24 cellular contexts compared by ENCODE assay signal in genomic region chr3:178672263-178672662, GRCh38.
A peak's percentile ranks its signal among the peaks of the same experiment; 100 is the strongest.
DNase-seq lines count a peak whose midpoint lies in the region; ATAC-seq, FAIRE-seq and TF ChIP-seq lines count a peak whose summit lies in the region.
"Had no signal": no experiment of that assay in that cellular context is flagged by ENCODE, and none has a peak within 500 bp of the region (broad histone marks: within the 10 kb centered on the region; RNA-seq: fewer than 3 reads in every experiment).

No MANE protein-coding gene starts in this region.

- H3K27me3 ChIP-seq in heart right ventricle (no peaks in the 10 kb centered on the region), keratinocyte (ENCODE audit: control insufficient read depth, extremely low read depth, insufficient read depth, low read length) (no peaks in the 10 kb centered on the region)
- H3K27me3 ChIP-seq: ascending aorta, neural progenitor cell, right lobe of liver, testis had no signal

- H3K4me1 ChIP-seq in heart right ventricle, result peaks cover 3 to 50% (median 24%) of the 10 kb centered on the region in 9 donors
- peaks cover 17% of the 10 kb centered on the region for H3K4me1 ChIP-seq in keratinocyte (ENCODE audit: control insufficient read depth, extremely low read depth, insufficient read depth, low read length)
- H3K4me1 ChIP-seq: ascending aorta, neural progenitor cell, right lobe of liver, testis had no signal

- H3K9ac ChIP-seq in keratinocyte (ENCODE audit: control insufficient read depth, extremely low read depth, insufficient read depth, low read length), result peak overlapping the region; percentile 7
- H3K9ac ChIP-seq: neural progenitor cell had no signal

- H3K79me2 ChIP-seq in keratinocyte (ENCODE audit: control insufficient read depth, insufficient read depth, low read length), result no peaks in the 10 kb centered on the region

- H3K36me3 ChIP-seq in heart right ventricle, result no peaks in the 10 kb centered on the region
- H3K36me3 ChIP-seq in keratinocyte (ENCODE audit: control insufficient read depth in 2 of 2, extremely low read depth in 1 of 2, insufficient read depth in 2 of 2, low read length in 2 of 2), result no peaks in the 10 kb centered on the region
- H3K36me3 ChIP-seq: ascending aorta, neural progenitor cell, right lobe of liver had no signal

- FAIRE-seq in keratinocyte (lab: Jason Lieb, UNC), result no peak
- FAIRE-seq: urothelium cell line had no signal

- intact Hi-C loops in heart right ventricle (cut with DNase I) (loop anchor here in 2 of 10 donors (10.0 kb wide), 2 partner anchors 157 to 217 kb away; no protein-coding TSS in a partner anchor), left ventricle myocardium superior (cut with micrococcal nuclease) (no loop called here)

- peak overlapping the region; percentile 62 for H3K4me2 ChIP-seq in keratinocyte (ENCODE audit: control insufficient read depth, extremely low read depth, insufficient read depth, low read depth, low read length)
- H3K4me2 ChIP-seq: neural progenitor cell had no signal

- H3K9me3 ChIP-seq in heart right ventricle (peaks cover 0 to 4% (median 0%) of the 10 kb centered on the region in 11 donors), keratinocyte (ENCODE audit: control insufficient read depth, low read depth, low read length) (no peaks in the 10 kb centered on the region)
- H3K9me3 ChIP-seq: ascending aorta, right lobe of liver, testis had no signal

- peak overlapping the region; percentile 24 for H2AFZ ChIP-seq in keratinocyte (ENCODE audit: control insufficient read depth, low read length)
- H2AFZ ChIP-seq: neural progenitor cell had no signal

- H4K20me1 ChIP-seq in keratinocyte (ENCODE audit: control insufficient read depth, extremely low read depth, insufficient read depth, low read length), result no peaks in the 10 kb centered on the region

- WGBS in heart right ventricle, 2 donors, result 63 to 79% methylated on average over 3 of the region's 3 CpGs

- TF ChIP-seq CTCF in heart right ventricle (IDR thresholded peaks at IDR 0.05) (no peak), keratinocyte (optimal IDR thresholded peaks at IDR 0.05 in 1 of 3, IDR thresholded peaks at IDR 0.05 in 1 of 3, conservative IDR thresholded peaks at IDR 0.05 in 1 of 3; ENCODE audit: extremely low read depth in 1 of 3, insufficient read depth in 2 of 3, low read length in 3 of 3) (no peak)

- H3K27ac ChIP-seq in heart right ventricle, result peak overlapping the region in 6 of 10 donors; percentile 48 to 69 (median 58)
- peak overlapping the region; percentile 74 for H3K27ac ChIP-seq in keratinocyte (ENCODE audit: control insufficient read depth, insufficient read depth, low read length)
- H3K27ac ChIP-seq: ascending aorta, neural progenitor cell, right lobe of liver, SK-N-MC, testis had no signal

- dilution Hi-C loops in keratinocyte (cut with MboI; ENCODE audit: extremely low pct_ligation_motif_present, low sequenced_read_pairs), result no loop called here

- no peak overlapping the region for H3K4me3 ChIP-seq in heart right ventricle
- peak overlapping the region in 1 of 3 experiments; percentile 42 for H3K4me3 ChIP-seq in keratinocyte (ENCODE audit: control insufficient read depth in 2 of 3, extremely low read depth in 1 of 3, insufficient read depth in 2 of 3, low read depth in 1 of 3, low read length in 3 of 3)
- H3K4me3 ChIP-seq: ascending aorta, neural progenitor cell, right lobe of liver, SK-N-MC, testis had no signal

- H3K9me1 ChIP-seq in keratinocyte (ENCODE audit: control insufficient read depth, extremely low read depth, insufficient read depth, low read length), result no peaks in the 10 kb centered on the region

- ATAC-seq in heart right ventricle, result no peak
- ATAC-seq in left ventricle myocardium superior, result no peak
- no peak for ATAC-seq in GM18858 (IDR thresholded peaks at IDR 0.05; ENCODE audit: unreplicated experiment)
- ATAC-seq in HG02870 (IDR thresholded peaks at IDR 0.05; ENCODE audit: unreplicated experiment), result no peak
- ATAC-seq in GM21360 (IDR thresholded peaks at IDR 0.05; ENCODE audit: unreplicated experiment), result no peak
- ATAC-seq: activated CD4-positive, alpha-beta T cell treated with anti-CD3 and anti-CD28 coated beads for 36 hours; activated CD8-positive, alpha-beta T cell treated with anti-CD3 and anti-CD28 coated beads, Interleukin-2, amount 10 ng/mL, durations not matched to agents 7 days and 5 days; CD8-positive, alpha-beta T cell; HCT116; right lobe of liver; stimulated activated naive CD8-positive, alpha-beta T cell treated with anti-CD3 and anti-CD28 coated beads, Interleukin-15, Interleukin-2, amounts not matched to agents 100 U/mL and 50 U/mL, for 24 hours had no signal

- DNase-seq in heart right ventricle, result no peak
- no peak for DNase-seq in left ventricle myocardium superior
- DNase-seq in astrocyte of the hippocampus (ENCODE audit: low read depth, low spot score), result peak; percentile 9
- DNase-seq in keratinocyte (ENCODE audit: low read depth, low spot score), result no peak
- no peak for DNase-seq in stimulated activated CD4-positive, alpha-beta T cell treated with anti-CD3 and anti-CD28 coated beads, Interleukin-2, amount 100 ng/mL, for 24 hours
- DNase-seq: activated CD4-positive, alpha-beta T cell treated with anti-CD3 and anti-CD28 coated beads for 36 hours; activated CD8-positive, alpha-beta T cell treated with anti-CD3 and anti-CD28 coated beads, Interleukin-2, amount 10 ng/mL, durations not matched to agents 7 days and 5 days; CD8-positive, alpha-beta T cell; cerebellar nuclear complex; KBM-7; NCI-H1436; NCI-H2081 treated with DMSO at 0.1 percent for 48 hours; right lobe of liver; stimulated activated CD4-positive, alpha-beta T cell treated with anti-CD3 and anti-CD28 coated beads, Interleukin-15, amount 100 ng/mL, for 24 hours; stimulated activated naive CD8-positive, alpha-beta T cell treated with anti-CD3 and anti-CD28 coated beads, Interleukin-15, Interleukin-2, amounts not matched to agents 100 U/mL and 50 U/mL, for 24 hours; testis had no signal
